In genomic region chr2:224957540-224958465, GRCh38 we compare ENCODE assay signal across 9 cellular contexts.
DNase-seq lines count a peak whose midpoint lies in the region; ATAC-seq and TF ChIP-seq lines count a peak whose summit lies in the region.
"Had no signal": no experiment of that assay in that cellular context is flagged by ENCODE, and none has a peak within 500 bp of the region (broad histone marks: within the 10 kb centered on the region; RNA-seq: fewer than 3 reads in every experiment).

No MANE protein-coding gene starts in this region.

- ATAC-seq in GM19372 (IDR thresholded peaks at IDR 0.05; ENCODE audit: low read depth, unreplicated experiment), result peak; percentile 76
- ATAC-seq in HG03108 (IDR thresholded peaks at IDR 0.05; ENCODE audit: unreplicated experiment), result peak; percentile 82

- CTCF ChIA-PET in CD4-positive, alpha-beta memory T cell (lab: Charles Lee; ENCODE audit: partially characterized antibody), result interaction anchor here (0.6 to 1.6 kb wide), 4 partner anchors 9 to 45 kb away, joined by 3 to 6 read pairs (median 4); no protein-coding TSS in a partner anchor

- H3K4me3 ChIP-seq in CD4-positive, alpha-beta memory T cell (ENCODE audit: low read length in 2 of 2), result no peak overlapping the region
- H3K4me3 ChIP-seq in dorsolateral prefrontal cortex, result peak overlapping the region in 4 of 59 donors; percentile 3 to 15 (median 8)

- peaks cover 66% of the 10 kb centered on the region for H3K4me1 ChIP-seq in CD4-positive, alpha-beta memory T cell (ENCODE audit: insufficient read depth, low read length)

- no peak for DNase-seq in CD4-positive, alpha-beta memory T cell
- DNase-seq in dorsolateral prefrontal cortex (no peak), COLO668 (lab: John Stamatoyannopoulos, UW; ENCODE audit: unreplicated experiment) (no peak), superior temporal gyrus (ENCODE audit: extremely low spot score) (no peak), T-helper 9 cell (no peak)
- no peak for DNase-seq in stimulated activated CD4-positive, alpha-beta T cell treated with anti-CD3 and anti-CD28 coated beads, Interleukin-15, amount 100 ng/mL, for 24 hours
- DNase-seq: effector CD4-positive, alpha-beta T cell had no signal

- peak overlapping the region; percentile 85 to 91 (median 87) for H3K27ac Mint-ChIP-seq in CD4-positive, alpha-beta memory T cell

- H3K27me3 Mint-ChIP-seq in CD4-positive, alpha-beta memory T cell, result no peaks in the 10 kb centered on the region

- H3K27me3 ChIP-seq in CD4-positive, alpha-beta memory T cell (ENCODE audit: insufficient read depth, low read length), result no peaks in the 10 kb centered on the region
- H3K27me3 ChIP-seq in dorsolateral prefrontal cortex, result no peaks in the 10 kb centered on the region

- H3K36me3 ChIP-seq in CD4-positive, alpha-beta memory T cell (ENCODE audit: insufficient read depth, low read length), result no peaks in the 10 kb centered on the region

- POLR2A ChIA-PET in CD4-positive, alpha-beta memory T cell (lab: Charles Lee; ENCODE audit: partially characterized antibody), result interaction anchor here (1.0 to 2.2 kb wide), 9 partner anchors 10 to 31 kb away, joined by 3 to 13 read pairs (median 5); no protein-coding TSS in a partner anchor

- no peak for TF ChIP-seq CTCF in dorsolateral prefrontal cortex (IDR thresholded peaks at IDR 0.05 in 54 of 56, conservative IDR thresholded peaks at IDR 0.05 in 2 of 56; ENCODE audit: low read depth in 1 of 56, partially characterized antibody in 56 of 56)

- peak overlapping the region; percentile 48 for H3K27ac ChIP-seq in CD4-positive, alpha-beta memory T cell (ENCODE audit: low read depth, low read length)
- peak overlapping the region in 49 of 59 donors; percentile 1 to 75 (median 49) for H3K27ac ChIP-seq in dorsolateral prefrontal cortex

- peaks cover 60 to 94% (median 76%) of the 10 kb centered on the region in 4 donors for H3K4me1 Mint-ChIP-seq in CD4-positive, alpha-beta memory T cell

- H3K36me3 Mint-ChIP-seq in CD4-positive, alpha-beta memory T cell, result peaks cover 11 to 31% of the 10 kb centered on the region in 2 donors

- intact Hi-C loops in CD4-positive, alpha-beta memory T cell (cut with micrococcal nuclease), result loop anchor here (5.0 kb wide), 1 partner anchor 34 kb away; no protein-coding TSS in a partner anchor
- intact Hi-C loops in dorsolateral prefrontal cortex (cut with DNase I), result no loop called here

- peak overlapping the region in 7 of 8 donors; percentile 1 to 56 (median 40) for H3K4me3 Mint-ChIP-seq in CD4-positive, alpha-beta memory T cell

- no peaks in the 10 kb centered on the region for H3K9me3 Mint-ChIP-seq in CD4-positive, alpha-beta memory T cell

- H3K9me3 ChIP-seq in CD4-positive, alpha-beta memory T cell (ENCODE audit: control insufficient read depth in 1 of 2, low read length in 2 of 2), result no peaks in the 10 kb centered on the region
